Comparison of ENCODE assay signal across 9 cellular contexts in genomic region chr5:139402561-139403158, GRCh38. TPM values are rescaled to one million over a fixed set of nuclear protein-coding genes. Genes with fewer than 3 reads are reported as not detected.
DNase-seq lines count a peak whose midpoint lies in the region; ATAC-seq, FAIRE-seq and TF ChIP-seq lines count a peak whose summit lies in the region.
"Had no signal": no experiment of that assay in that cellular context is flagged by ENCODE, and none has a peak within 500 bp of the region (broad histone marks: within the 10 kb centered on the region; RNA-seq: fewer than 3 reads in every experiment).

No MANE protein-coding gene starts in this region.

- H4K20me1 ChIP-seq in neural progenitor cell (ENCODE audit: low read depth): no peaks in the 10 kb centered on the region

- DNase-seq in activated CD4-positive, alpha-beta T cell treated with anti-CD3 and anti-CD28 coated beads, Interleukin-2, amount 10 ng/mL, durations not matched to agents 24 days and 14 days: peak; percentile 76
- DNase-seq in activated CD4-positive, alpha-beta T cell treated with anti-CD3 and anti-CD28 coated beads for 48 hours: no peak
- DNase-seq in NCI-H748 treated with DMSO at 0.1 percent for 48 hours (lab: John Stamatoyannopoulos, UW) (peak; percentile 8), neural progenitor cell (ENCODE audit: low spot score) (peak; percentile 49), urothelium cell line (ENCODE audit: low spot score) (no peak), GM19240 (ENCODE audit: insufficient read length, low spot score) (no peak)
- no peak for DNase-seq in central memory CD8-positive, alpha-beta T cell (ENCODE audit: low spot score in 2 of 2)

- H3K4me1 ChIP-seq in neural progenitor cell: peaks cover 6% of the 10 kb centered on the region

- H3K4me3 ChIP-seq in neural progenitor cell: no peak overlapping the region

- H3K27ac ChIP-seq in neural progenitor cell: no peak overlapping the region

- H3K4me2 ChIP-seq in neural progenitor cell: no peak overlapping the region

- H3F3A ChIP-seq in neural progenitor cell (ENCODE audit: low read depth): peaks cover 24% of the 10 kb centered on the region

- peak overlapping the region; percentile 99 for H3K27ac Mint-ChIP-seq in activated CD4-positive, alpha-beta T cell treated with anti-CD3 and anti-CD28 coated beads, Interleukin-2, amount 10 ng/mL, durations not matched to agents 24 days and 14 days
- H3K27ac Mint-ChIP-seq in central memory CD8-positive, alpha-beta T cell (ENCODE audit: low read depth): peak overlapping the region; percentile 87
- H3K27ac Mint-ChIP-seq in neural progenitor cell: no peak overlapping the region

- peaks cover 11% of the 10 kb centered on the region for H3K36me3 Mint-ChIP-seq in activated CD4-positive, alpha-beta T cell treated with anti-CD3 and anti-CD28 coated beads, Interleukin-2, amount 10 ng/mL, durations not matched to agents 24 days and 14 days (ENCODE audit: low read depth)
- peaks cover 6% of the 10 kb centered on the region for H3K36me3 Mint-ChIP-seq in central memory CD8-positive, alpha-beta T cell (ENCODE audit: insufficient read depth)
- peaks cover 6% of the 10 kb centered on the region for H3K36me3 Mint-ChIP-seq in neural progenitor cell

- no peaks in the 10 kb centered on the region for H3K36me3 ChIP-seq in neural progenitor cell

- no peak overlapping the region for H2AFZ ChIP-seq in neural progenitor cell (replicated peaks)

- no peaks in the 10 kb centered on the region for H3K9me3 ChIP-seq in neural progenitor cell (ENCODE audit: low read depth)

- no peaks in the 10 kb centered on the region for H3K79me2 ChIP-seq in neural progenitor cell (ENCODE audit: low read depth)

- H3K4me3 Mint-ChIP-seq in activated CD4-positive, alpha-beta T cell treated with anti-CD3 and anti-CD28 coated beads, Interleukin-2, amount 10 ng/mL, durations not matched to agents 24 days and 14 days: peak overlapping the region; percentile 87
- peak overlapping the region; percentile 81 for H3K4me3 Mint-ChIP-seq in central memory CD8-positive, alpha-beta T cell
- peak overlapping the region; percentile 95 for H3K4me3 Mint-ChIP-seq in neural progenitor cell

- peak; percentile 63 for TF ChIP-seq CTCF in neural progenitor cell (IDR thresholded peaks at IDR 0.05)

- ATAC-seq in central memory CD8-positive, alpha-beta T cell (replicated peaks; ENCODE audit: extremely low read depth, poor library complexity, severe bottlenecking): no peak
- no peak for ATAC-seq in HG02763 (IDR thresholded peaks at IDR 0.05; ENCODE audit: unreplicated experiment)

- intact Hi-C loops in activated CD4-positive, alpha-beta T cell treated with anti-CD3 and anti-CD28 coated beads, Interleukin-2, amount 10 ng/mL, durations not matched to agents 24 days and 14 days (cut with micrococcal nuclease): loop anchor here (5.0 to 10.0 kb wide), 2 partner anchors 825 to 1068 kb away; partner anchors contain the start of genes CDC25C, FAM53C and HSPA9

- H3K27me3 Mint-ChIP-seq in activated CD4-positive, alpha-beta T cell treated with anti-CD3 and anti-CD28 coated beads, Interleukin-2, amount 10 ng/mL, durations not matched to agents 24 days and 14 days: no peaks in the 10 kb centered on the region
- no peaks in the 10 kb centered on the region for H3K27me3 Mint-ChIP-seq in central memory CD8-positive, alpha-beta T cell
- no peaks in the 10 kb centered on the region for H3K27me3 Mint-ChIP-seq in neural progenitor cell (ENCODE audit: insufficient read depth, low read depth)

- no peak for FAIRE-seq in urothelium cell line (lab: Jason Lieb, UNC)
- FAIRE-seq: GM18507 had no signal

- H3K9me3 Mint-ChIP-seq in activated CD4-positive, alpha-beta T cell treated with anti-CD3 and anti-CD28 coated beads, Interleukin-2, amount 10 ng/mL, durations not matched to agents 24 days and 14 days: no peaks in the 10 kb centered on the region
- no peaks in the 10 kb centered on the region for H3K9me3 Mint-ChIP-seq in central memory CD8-positive, alpha-beta T cell
- no peaks in the 10 kb centered on the region for H3K9me3 Mint-ChIP-seq in neural progenitor cell

- no peak overlapping the region for H3K9ac ChIP-seq in neural progenitor cell

- H3K4me1 Mint-ChIP-seq in activated CD4-positive, alpha-beta T cell treated with anti-CD3 and anti-CD28 coated beads, Interleukin-2, amount 10 ng/mL, durations not matched to agents 24 days and 14 days: peaks cover 38% of the 10 kb centered on the region
- peaks cover 33% of the 10 kb centered on the region for H3K4me1 Mint-ChIP-seq in central memory CD8-positive, alpha-beta T cell
- peaks cover 29% of the 10 kb centered on the region for H3K4me1 Mint-ChIP-seq in neural progenitor cell

- H3K27me3 ChIP-seq in neural progenitor cell: no peaks in the 10 kb centered on the region

RNA-seq across cellular contexts. Expression of gene SPATA24, which starts 1.2 kb away (rescaled TPM):
- 4.2 TPM in 2 replicates for total RNA-seq in activated CD4-positive, alpha-beta T cell treated with anti-CD3 and anti-CD28 coated beads, Interleukin-2, amount 10 ng/mL, durations not matched to agents 24 days and 14 days
- 15.2 and 15.7 TPM in 2 replicates for total RNA-seq in neural progenitor cell (ENCODE audit: low replicate concordance)

RNA-seq across cellular contexts. Expression of gene PROB1, which starts 7.8 kb away (rescaled TPM):
- 8.4 and 9.2 TPM in 2 replicates for total RNA-seq in activated CD4-positive, alpha-beta T cell treated with anti-CD3 and anti-CD28 coated beads, Interleukin-2, amount 10 ng/mL, durations not matched to agents 24 days and 14 days
- 0.67 and 2.6 TPM in 2 replicates for total RNA-seq in neural progenitor cell (ENCODE audit: low replicate concordance)

RNA-seq across cellular contexts. Expression of gene MZB1, which starts 12.9 kb away (rescaled TPM):
- 28.3 and 29.1 TPM in 2 replicates for total RNA-seq in activated CD4-positive, alpha-beta T cell treated with anti-CD3 and anti-CD28 coated beads, Interleukin-2, amount 10 ng/mL, durations not matched to agents 24 days and 14 days
- total RNA-seq in neural progenitor cell (ENCODE audit: low replicate concordance): 0.53 TPM in 1 of 2 replicates, not detected in the other

RNA-seq across cellular contexts. Expression of gene SLC23A1, which starts 19.6 kb away (rescaled TPM):
- total RNA-seq in activated CD4-positive, alpha-beta T cell treated with anti-CD3 and anti-CD28 coated beads, Interleukin-2, amount 10 ng/mL, durations not matched to agents 24 days and 14 days: 1.8 and 2.1 TPM in 2 replicates
- not detected in 2 replicates for total RNA-seq in neural progenitor cell (ENCODE audit: low replicate concordance)

RNA-seq across cellular contexts. Expression of gene DNAJC18, which starts 36.7 kb away (rescaled TPM):
- 34.2 and 38.6 TPM in 2 replicates for total RNA-seq in activated CD4-positive, alpha-beta T cell treated with anti-CD3 and anti-CD28 coated beads, Interleukin-2, amount 10 ng/mL, durations not matched to agents 24 days and 14 days
- total RNA-seq in neural progenitor cell (ENCODE audit: low replicate concordance): 13.7 and 21.7 TPM in 2 replicates

Comparison
In these comparisons a context has a peak if more than half of its experiments do, and no peak if none do; other contexts are left out.
1. DNase-seq: peak in activated CD4-positive, alpha-beta T cell treated with anti-CD3 and anti-CD28 coated beads, Interleukin-2, amount 10 ng/mL, durations not matched to agents 24 days and 14 days (single experiment), NCI-H748 treated with DMSO at 0.1 percent for 48 hours (single experiment) and neural progenitor cell (single experiment); none in activated CD4-positive, alpha-beta T cell treated with anti-CD3 and anti-CD28 coated beads for 48 hours (single experiment), central memory CD8-positive, alpha-beta T cell (0 of 2), urothelium cell line (single experiment) and GM19240 (single experiment).
2. RNA of gene MZB1, which starts 12.9 kb away (total RNA-seq): 28.3 to 29.1 TPM in activated CD4-positive, alpha-beta T cell treated with anti-CD3 and anti-CD28 coated beads, Interleukin-2, amount 10 ng/mL, durations not matched to agents 24 days and 14 days; 0.53 TPM in neural progenitor cell; every median in the first group is over 10 times any median in the second.
3. Peak in every context shown above with its lines, with median percentiles within 50 percentile points of each other: H3K4me3 Mint-ChIP-seq.